22 cellular contexts compared by ENCODE assay signal in the genomic region with DNA sequence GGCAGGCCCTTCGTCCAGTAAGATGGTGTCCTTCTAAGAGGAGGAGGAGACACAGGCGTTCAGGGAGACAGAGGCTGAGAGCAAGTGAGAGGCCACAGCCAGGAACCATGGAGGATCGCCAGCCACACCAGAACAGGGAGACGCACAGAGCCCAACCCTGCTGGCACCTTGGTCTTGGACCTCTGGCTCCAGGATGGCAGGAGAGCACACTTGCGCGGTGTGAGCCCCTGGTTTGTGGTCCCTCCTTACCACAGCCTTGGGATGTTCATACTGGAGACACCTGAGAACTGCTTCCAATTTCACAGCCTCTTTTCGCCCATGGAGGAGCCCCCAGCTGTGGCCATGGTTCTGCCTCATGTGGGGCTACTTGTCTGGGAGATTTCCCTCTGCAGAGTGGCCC.
"Had no signal": no experiment of that assay in that cellular context is flagged by ENCODE, and none has a peak within 500 bp of the region (broad histone marks: within the 10 kb centered on the region; RNA-seq: fewer than 3 reads in every experiment).

No MANE protein-coding gene starts in this region.

- H3K4me1 Mint-ChIP-seq: activated CD4-positive, alpha-beta memory T cell treated with anti-CD3 and anti-CD28 coated beads, Interleukin-2, amount 10 ng/mL, durations not matched to agents 7 days and 5 days; stimulated activated effector memory CD8-positive, alpha-beta T cell treated with anti-CD3 and anti-CD28 coated beads, Interleukin-12 subunit alpha, Interleukin-12 subunit beta, amount 100 ng/mL, for 72 hours; stimulated activated naive CD8-positive, alpha-beta T cell treated with anti-CD3 and anti-CD28 coated beads, Interleukin-15, amount 100 ng/mL, for 72 hours had no signal

- H3K4me1 ChIP-seq: adrenal gland, breast epithelium, gastrocnemius medialis, prostate gland, right atrium auricular region, upper lobe of left lung had no signal

- H3K9me3 ChIP-seq: adrenal gland, esophagus squamous epithelium, gastrocnemius medialis, prostate gland had no signal

- H3K27ac Mint-ChIP-seq: activated CD4-positive, alpha-beta memory T cell treated with anti-CD3 and anti-CD28 coated beads, Interleukin-2, amount 10 ng/mL, durations not matched to agents 7 days and 5 days; activated naive CD8-positive, alpha-beta T cell; endodermal cell; naive thymus-derived CD8-positive, alpha-beta T cell; stimulated activated effector memory CD8-positive, alpha-beta T cell treated with anti-CD3 and anti-CD28 coated beads, Interleukin-12 subunit alpha, Interleukin-12 subunit beta, amount 100 ng/mL, for 72 hours; stimulated activated naive CD8-positive, alpha-beta T cell treated with anti-CD3 and anti-CD28 coated beads, Interleukin-15, amount 100 ng/mL, for 72 hours; WTC11 had no signal

- H3K27me3 ChIP-seq: adrenal gland, breast epithelium, gastrocnemius medialis, ovary, right atrium auricular region, upper lobe of left lung had no signal

- H3K36me3 ChIP-seq: adrenal gland, breast epithelium, esophagus squamous epithelium, gastrocnemius medialis, ovary, prostate gland, right atrium auricular region, upper lobe of left lung had no signal

- H3K36me3 Mint-ChIP-seq: activated naive CD8-positive, alpha-beta T cell; stimulated activated effector memory CD8-positive, alpha-beta T cell treated with anti-CD3 and anti-CD28 coated beads, Interleukin-12 subunit alpha, Interleukin-12 subunit beta, amount 100 ng/mL, for 72 hours had no signal

- H3K4me3 ChIP-seq: adrenal gland, breast epithelium, esophagus squamous epithelium, gastrocnemius medialis, ovary, prostate gland, right atrium auricular region, upper lobe of left lung had no signal

- H3K27ac ChIP-seq: adrenal gland, breast epithelium, esophagus squamous epithelium, gastrocnemius medialis, ovary, prostate gland, right atrium auricular region, upper lobe of left lung had no signal

- ATAC-seq: gastrocnemius medialis; naive thymus-derived CD8-positive, alpha-beta T cell; stimulated activated effector memory CD8-positive, alpha-beta T cell treated with anti-CD3 and anti-CD28 coated beads, Interleukin-12 subunit alpha, Interleukin-12 subunit beta, amount 100 ng/mL, for 72 hours; stimulated activated naive CD8-positive, alpha-beta T cell treated with anti-CD3 and anti-CD28 coated beads, Interleukin-15, amount 100 ng/mL, for 72 hours; WTC11 had no signal

- H3K4me3 Mint-ChIP-seq: activated CD4-positive, alpha-beta memory T cell treated with anti-CD3 and anti-CD28 coated beads, Interleukin-2, amount 10 ng/mL, durations not matched to agents 7 days and 5 days; activated naive CD8-positive, alpha-beta T cell; endodermal cell; naive thymus-derived CD8-positive, alpha-beta T cell; stimulated activated effector memory CD8-positive, alpha-beta T cell treated with anti-CD3 and anti-CD28 coated beads, Interleukin-12 subunit alpha, Interleukin-12 subunit beta, amount 100 ng/mL, for 72 hours; stimulated activated naive CD8-positive, alpha-beta T cell treated with anti-CD3 and anti-CD28 coated beads, Interleukin-15, amount 100 ng/mL, for 72 hours; WTC11 had no signal

- H3K27me3 Mint-ChIP-seq: activated naive CD8-positive, alpha-beta T cell had no signal

- DNase-seq: activated CD4-positive, alpha-beta memory T cell treated with anti-CD3 and anti-CD28 coated beads, Interleukin-2, amount 10 ng/mL, durations not matched to agents 7 days and 5 days; activated CD4-positive, alpha-beta T cell treated with anti-CD3 and anti-CD28 coated beads for 48 hours; activated gamma-delta T cell treated with Interleukin-2 at 50 U/mL for 16 hours; activated T-cell treated with anti-CD3 and anti-CD28 coated beads for 4 hours; cortex of kidney; esophagus squamous epithelium; hippocampal formation; stimulated activated CD4-positive, alpha-beta T cell treated with anti-CD3 and anti-CD28 coated beads, Interleukin-1b, Interleukin-23, amount 100 ng/mL, for 48 hours; stimulated activated naive CD8-positive, alpha-beta T cell treated with anti-CD3 and anti-CD28 coated beads, Interleukin-15, amount 100 ng/mL, for 72 hours; T-helper 9 cell had no signal
